In genomic region chr10:5665380-5666323, GRCh38 we compare ENCODE assay signal across 8 cellular contexts. TPM values are rescaled to one million over a fixed set of nuclear protein-coding genes. Genes with fewer than 3 reads are reported as not detected.
DNase-seq lines count a peak whose midpoint lies in the region; ATAC-seq and TF ChIP-seq lines count a peak whose summit lies in the region.

No MANE protein-coding gene starts in this region.

- peak overlapping the region; percentile 79 for H3K4me3 Mint-ChIP-seq in Calu3 (ENCODE audit: low read depth, unreplicated experiment)

- intact Hi-C loops in Calu3 (cut with micrococcal nuclease; ENCODE audit: unreplicated experiment): no loop called here
- intact Hi-C loops in PC-9 (cut with micrococcal nuclease; ENCODE audit: unreplicated experiment): no loop called here
- intact Hi-C loops in thyroid gland (cut with DNase I): loop anchor here (5.0 kb wide), 1 partner anchor 207 kb away; no protein-coding TSS in a partner anchor

- BruUV-seq in Calu3 (replicated peaks; lab: Mats Ljungman, UMichigan) (TSS peak; percentile 67), PC-9 (replicated peaks; lab: Mats Ljungman, UMichigan) (no TSS peak)

- no peak for TF ChIP-seq CTCF in Calu3 (IDR thresholded peaks at IDR 0.05; ENCODE audit: unreplicated experiment)
- TF ChIP-seq CTCF in PC-9 (conservative IDR thresholded peaks at IDR 0.05): no peak
- no peak for TF ChIP-seq CTCF in thyroid gland (IDR thresholded peaks at IDR 0.05)

- DNase-seq in Calu3 (peak; percentile 36), HCEC 1CT (peak; percentile 18), PC-9 (peak in 1 of 2 experiments; percentile 17), medulla oblongata (ENCODE audit: extremely low spot score) (peak; percentile 34), thyroid gland (peak; percentile 49 to 54), DMS153 treated with DMSO at 0.1 percent for 48 hours (lab: John Stamatoyannopoulos, UW; ENCODE audit: unreplicated experiment) (no peak)

- H3K27ac Mint-ChIP-seq in Calu3 (ENCODE audit: unreplicated experiment): no peak overlapping the region

- POLR2A ChIA-PET in PC-9 (lab: Charles Lee; ENCODE audit: unreplicated experiment): interaction anchor here (0.6 kb wide), 1 partner anchor 699 kb away, joined by 4 read pairs; no protein-coding TSS in a partner anchor

- TF ChIP-seq POLR2A in thyroid gland (IDR thresholded peaks at IDR 0.05): no peak

- no peaks in the 10 kb centered on the region for H3K9me3 ChIP-seq in PC-9 (ENCODE audit: insufficient read depth, low read depth)
- no peaks in the 10 kb centered on the region for H3K9me3 ChIP-seq in thyroid gland

- H3K9me2 ChIP-seq in PC-9 (ENCODE audit: insufficient read depth): no peaks in the 10 kb centered on the region

- H3K36me3 Mint-ChIP-seq in Calu3 (ENCODE audit: insufficient read depth, unreplicated experiment): peaks cover 21% of the 10 kb centered on the region

- H4K20me1 ChIP-seq in PC-9 (ENCODE audit: insufficient read depth): no peaks in the 10 kb centered on the region

- no peaks in the 10 kb centered on the region for H3K27me3 Mint-ChIP-seq in Calu3 (ENCODE audit: unreplicated experiment)

- no peaks in the 10 kb centered on the region for H3K27me3 ChIP-seq in PC-9 (ENCODE audit: insufficient read depth, low read depth)
- no peaks in the 10 kb centered on the region for H3K27me3 ChIP-seq in thyroid gland

- H3K36me3 ChIP-seq in PC-9 (ENCODE audit: low read depth): no peaks in the 10 kb centered on the region
- H3K36me3 ChIP-seq in thyroid gland: no peaks in the 10 kb centered on the region

- H2AFZ ChIP-seq in PC-9: peak overlapping the region; percentile 84

- H3K4me3 ChIP-seq in PC-9 (peak overlapping the region; percentile 75), thyroid gland (replicated peaks in 1 of 3) (peak overlapping the region; percentile 68 to 91 (median 75))

- H3K4me1 Mint-ChIP-seq in Calu3 (ENCODE audit: low read depth, unreplicated experiment): peaks cover 17% of the 10 kb centered on the region

- peaks cover 36% of the 10 kb centered on the region for H3K79me2 ChIP-seq in PC-9 (ENCODE audit: low read depth)

- H3K4me2 ChIP-seq in PC-9: peak overlapping the region; percentile 85

- H3K9me3 Mint-ChIP-seq in Calu3 (ENCODE audit: low read depth, unreplicated experiment): no peaks in the 10 kb centered on the region

- ATAC-seq in HG02973 (IDR thresholded peaks at IDR 0.05; ENCODE audit: unreplicated experiment): no peak

- CTCF ChIA-PET in Calu3 (lab: Charles Lee): no interaction called here
- CTCF ChIA-PET in PC-9 (lab: Charles Lee): interaction anchor here (0.5 kb wide), 1 partner anchor 625 kb away, joined by 7 read pairs; no protein-coding TSS in a partner anchor

- WGBS in thyroid gland, 2 donors: 16 to 29% methylated on average over 11 to 22 of the region's 43 CpGs

- H3K4me1 ChIP-seq in PC-9 (replicated peaks; ENCODE audit: insufficient read depth): peaks cover 33% of the 10 kb centered on the region
- H3K4me1 ChIP-seq in thyroid gland: peaks cover 7 to 9% of the 10 kb centered on the region in 2 donors

- no peak overlapping the region for H3K27ac ChIP-seq in PC-9
- H3K27ac ChIP-seq in cingulate gyrus (ENCODE audit: low read depth, low read length): peak overlapping the region; percentile 4
- peak overlapping the region; percentile 36 to 59 (median 59) for H3K27ac ChIP-seq in thyroid gland

- H3F3A ChIP-seq in PC-9 (ENCODE audit: insufficient read depth, low read depth): peaks cover 10% of the 10 kb centered on the region; the same call in 1 of the 2 replicates

RNA-seq across cellular contexts. Expression of gene ASB13, which starts 0.7 kb away (rescaled TPM):
- total RNA-seq in Calu3 (2022): 20.7 and 21.6 TPM in 2 replicates
- total RNA-seq in PC-9 (2021): 16.9 and 22.2 TPM in 2 replicates
- total RNA-seq in thyroid gland: 10 to 100 TPM in 3 of 4 donors, 1 to 10 TPM in 1; 9.9 to 27.7 (median 14.2) TPM

RNA-seq across cellular contexts. Expression of gene TASOR2, which starts 19.0 kb away (rescaled TPM):
- total RNA-seq in Calu3 (2022): 80.5 and 88.9 TPM in 2 replicates
- 41.8 and 60.7 TPM in 2 replicates for total RNA-seq in PC-9 (2021)
- 100 to 1,000 TPM in 1 of 4 donors, 10 to 100 TPM in 3; 73.2 to 132 (median 96.3) TPM for total RNA-seq in thyroid gland
